In the genomic region with DNA sequence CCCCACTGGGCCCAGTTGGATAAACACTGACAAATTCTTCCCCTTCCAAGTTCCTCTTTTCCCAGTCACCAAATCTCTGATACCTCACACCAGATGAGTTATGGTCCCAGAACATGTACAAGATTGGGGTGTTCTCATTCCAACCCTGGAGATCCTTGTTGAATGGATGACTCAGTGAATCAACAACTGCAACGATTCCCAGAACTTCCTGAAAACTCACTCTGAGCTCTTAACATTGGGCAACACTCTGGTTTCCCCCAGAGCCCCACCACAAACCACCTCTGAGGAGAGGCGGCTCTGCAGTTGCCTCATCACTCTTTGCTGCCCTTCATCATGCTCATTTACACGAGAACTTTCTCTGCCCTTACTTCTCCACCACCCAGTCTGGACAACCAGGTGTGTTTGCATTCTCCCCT, we compare ENCODE assay signal across 1 cellular context.
A peak's percentile ranks its signal among the peaks of the same experiment; 100 is the strongest.
TF ChIP-seq lines count a peak whose summit lies in the region.

No MANE protein-coding gene starts in this region.

TF ChIP-seq in K562, 482 proteins besides CTCF, POLR2A, EP300 and RAD21 (continued from another document and continues in another):
- TF ChIP-seq CEBPB (tag; IDR thresholded peaks at IDR 0.05): peak; percentile 96
- TF ChIP-seq SMAD4 (CRISPR knock-in tag; conservative IDR thresholded peaks at IDR 0.05): no peak
- no peak for TF ChIP-seq NCOA6 (IDR thresholded peaks at IDR 0.05)
- TF ChIP-seq PHB2 (IDR thresholded peaks at IDR 0.05; ENCODE audit: low read depth): no peak
- peak; percentile 15 to 88; a peak in 2 of 4 replicates for TF ChIP-seq RCOR1 (IDR thresholded peaks at IDR 0.05; ENCODE audit: borderline replicate concordance in 1 of 2, low read depth in 2 of 2, low read length in 2 of 2)
- TF ChIP-seq ZNF197 (CRISPR knock-in tag; IDR thresholded peaks at IDR 0.05; ENCODE audit: low read depth): no peak
- no peak; the same call in 1 of the 2 replicates for TF ChIP-seq TCF3 (CRISPR knock-in tag; IDR thresholded peaks at IDR 0.05)
- TF ChIP-seq ATF7 (IDR thresholded peaks at IDR 0.05): peak; percentile 65
- no peak for TF ChIP-seq SIN3B (IDR thresholded peaks at IDR 0.05; ENCODE audit: low read depth)
- TF ChIP-seq BACH1 (tag; IDR thresholded peaks at IDR 0.05): 0 out of 2 replicates have a peak, but pooled peaks have one; percentile 19
- no peak for TF ChIP-seq ZSCAN29 (IDR thresholded peaks at IDR 0.05)
- TF ChIP-seq HIVEP1 (CRISPR knock-in tag; IDR thresholded peaks at IDR 0.05): no peak
- no peak for TF ChIP-seq ILF3 (IDR thresholded peaks at IDR 0.05; ENCODE audit: borderline replicate concordance)
- TF ChIP-seq ZNF253 (CRISPR knock-in tag; conservative IDR thresholded peaks at IDR 0.05): no peak
- no peak for TF ChIP-seq BRD4 (IDR thresholded peaks at IDR 0.05)
- 0 out of 2 replicates have a peak, but pooled peaks have one; percentile 40 for TF ChIP-seq LCOR (CRISPR knock-in tag; IDR thresholded peaks at IDR 0.05)
- TF ChIP-seq ARID2 (IDR thresholded peaks at IDR 0.05): no peak
- TF ChIP-seq NFE2L1 (tag; IDR thresholded peaks at IDR 0.05; ENCODE audit: borderline replicate concordance, low read depth): no peak
- TF ChIP-seq CREB1 (IDR thresholded peaks at IDR 0.05): no peak
- TF ChIP-seq CREB1 (CRISPR knock-in tag; IDR thresholded peaks at IDR 0.05): no peak
- TF ChIP-seq JUN (IDR thresholded peaks at IDR 0.05; ENCODE audit: borderline replicate concordance, low read depth, low read length): peak; percentile 92
- TF ChIP-seq JUN (CRISPR knock-in tag; IDR thresholded peaks at IDR 0.05; ENCODE audit: borderline replicate concordance): no peak
- no peak for TF ChIP-seq PML (IDR thresholded peaks at IDR 0.05; ENCODE audit: low read length)
- no peak for TF ChIP-seq CCNT2 (IDR thresholded peaks at IDR 0.05; ENCODE audit: borderline replicate concordance, extremely low read depth, insufficient read length, low read depth, low read length)
- peak; percentile 97 for TF ChIP-seq SMARCE1 (IDR thresholded peaks at IDR 0.05)
- no peak for TF ChIP-seq MTA2 (IDR thresholded peaks at IDR 0.05; ENCODE audit: low read depth)
- TF ChIP-seq, protein P1, sequence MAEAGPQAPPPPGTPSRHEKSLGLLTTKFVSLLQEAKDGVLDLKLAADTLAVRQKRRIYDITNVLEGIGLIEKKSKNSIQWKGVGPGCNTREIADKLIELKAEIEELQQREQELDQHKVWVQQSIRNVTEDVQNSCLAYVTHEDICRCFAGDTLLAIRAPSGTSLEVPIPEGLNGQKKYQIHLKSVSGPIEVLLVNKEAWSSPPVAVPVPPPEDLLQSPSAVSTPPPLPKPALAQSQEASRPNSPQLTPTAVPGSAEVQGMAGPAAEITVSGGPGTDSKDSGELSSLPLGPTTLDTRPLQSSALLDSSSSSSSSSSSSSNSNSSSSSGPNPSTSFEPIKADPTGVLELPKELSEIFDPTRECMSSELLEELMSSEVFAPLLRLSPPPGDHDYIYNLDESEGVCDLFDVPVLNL (CRISPR knock-in tag; IDR thresholded peaks at IDR 0.05; ENCODE audit: low read depth): no peak
- TF ChIP-seq CHD4 (IDR thresholded peaks at IDR 0.05; ENCODE audit: insufficient read depth, insufficient replicate concordance, low read depth, low read length, poor library complexity, severe bottlenecking): no peak
- TF ChIP-seq MYC (IDR thresholded peaks at IDR 0.05; ENCODE audit: low read depth, low read length): no peak
- no peak for TF ChIP-seq MYC (CRISPR knock-in tag; IDR thresholded peaks at IDR 0.05; ENCODE audit: borderline replicate concordance, low read depth)
- no peak for TF ChIP-seq HMGN3 (IDR thresholded peaks at IDR 0.05; ENCODE audit: borderline replicate concordance, extremely low read depth, insufficient read length, low read depth, low read length)
- TF ChIP-seq ZNF384 (IDR thresholded peaks at IDR 0.05; ENCODE audit: low read depth, low read length): no peak
- TF ChIP-seq C11orf30 (IDR thresholded peaks at IDR 0.05; ENCODE audit: low read depth): no peak
- TF ChIP-seq MEF2A (IDR thresholded peaks at IDR 0.05; ENCODE audit: control insufficient read depth, low read depth, low read length): no peak
- no peak for TF ChIP-seq POLR2B (IDR thresholded peaks at IDR 0.05; ENCODE audit: low read depth, partially characterized antibody)
- TF ChIP-seq ZFPM2 (CRISPR knock-in tag; IDR thresholded peaks at IDR 0.05): no peak
- TF ChIP-seq FOSL1 (tag; conservative IDR thresholded peaks at IDR 0.05): peak; percentile 91
- TF ChIP-seq ZKSCAN8 (CRISPR knock-in tag; IDR thresholded peaks at IDR 0.05): no peak
- TF ChIP-seq, protein P2, sequence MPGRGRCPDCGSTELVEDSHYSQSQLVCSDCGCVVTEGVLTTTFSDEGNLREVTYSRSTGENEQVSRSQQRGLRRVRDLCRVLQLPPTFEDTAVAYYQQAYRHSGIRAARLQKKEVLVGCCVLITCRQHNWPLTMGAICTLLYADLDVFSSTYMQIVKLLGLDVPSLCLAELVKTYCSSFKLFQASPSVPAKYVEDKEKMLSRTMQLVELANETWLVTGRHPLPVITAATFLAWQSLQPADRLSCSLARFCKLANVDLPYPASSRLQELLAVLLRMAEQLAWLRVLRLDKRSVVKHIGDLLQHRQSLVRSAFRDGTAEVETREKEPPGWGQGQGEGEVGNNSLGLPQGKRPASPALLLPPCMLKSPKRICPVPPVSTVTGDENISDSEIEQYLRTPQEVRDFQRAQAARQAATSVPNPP (IDR thresholded peaks at IDR 0.05; ENCODE audit: borderline replicate concordance, insufficient read depth, insufficient read length): no peak
- TF ChIP-seq, protein P3, sequence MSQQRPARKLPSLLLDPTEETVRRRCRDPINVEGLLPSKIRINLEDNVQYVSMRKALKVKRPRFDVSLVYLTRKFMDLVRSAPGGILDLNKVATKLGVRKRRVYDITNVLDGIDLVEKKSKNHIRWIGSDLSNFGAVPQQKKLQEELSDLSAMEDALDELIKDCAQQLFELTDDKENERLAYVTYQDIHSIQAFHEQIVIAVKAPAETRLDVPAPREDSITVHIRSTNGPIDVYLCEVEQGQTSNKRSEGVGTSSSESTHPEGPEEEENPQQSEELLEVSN (IDR thresholded peaks at IDR 0.05; ENCODE audit: borderline replicate concordance in 1 of 2, extremely low read depth in 1 of 2, insufficient read depth in 1 of 2, insufficient read length in 1 of 2, low read depth in 1 of 2, low read length in 1 of 2, poor library complexity in 1 of 2, severe bottlenecking in 1 of 2): no peak
- no peak for TF ChIP-seq ZKSCAN1 (IDR thresholded peaks at IDR 0.05; ENCODE audit: low read depth, low read length)
- TF ChIP-seq RFX7 (CRISPR knock-in tag; IDR thresholded peaks at IDR 0.05): no peak
- peak in 1 of 2 experiments; percentile 24; a peak in 1 of 4 replicates for TF ChIP-seq MAZ (CRISPR knock-in tag; conservative IDR thresholded peaks at IDR 0.05 in 1 of 2, IDR thresholded peaks at IDR 0.05 in 1 of 2)
- no peak for TF ChIP-seq SLC30A9 (CRISPR knock-in tag; IDR thresholded peaks at IDR 0.05)
- TF ChIP-seq ZNF217 (CRISPR knock-in tag; IDR thresholded peaks at IDR 0.05): no peak
- TF ChIP-seq ZNF140 (CRISPR knock-in tag; IDR thresholded peaks at IDR 0.05): no peak
- no peak for TF ChIP-seq ZBTB7A (IDR thresholded peaks at IDR 0.05; ENCODE audit: borderline replicate concordance, control insufficient read depth, low read depth, low read length)
- TF ChIP-seq IRF2 (CRISPR knock-in tag; IDR thresholded peaks at IDR 0.05): no peak
- TF ChIP-seq POLR2G (IDR thresholded peaks at IDR 0.05; ENCODE audit: low read depth, low read length): no peak
- TF ChIP-seq SIX5 (IDR thresholded peaks at IDR 0.05; ENCODE audit: borderline replicate concordance in 1 of 2, insufficient read depth in 1 of 2, low read depth in 1 of 2, low read length in 2 of 2): no peak
- no peak for TF ChIP-seq ETV1 (tag; conservative IDR thresholded peaks at IDR 0.05; ENCODE audit: low read depth)
- TF ChIP-seq SREBF2 (CRISPR knock-in tag; IDR thresholded peaks at IDR 0.05): no peak
- peak; percentile 45; the same call in 1 of the 2 replicates for TF ChIP-seq GATAD2A (IDR thresholded peaks at IDR 0.05)
- no peak for TF ChIP-seq HDAC8 (tag; IDR thresholded peaks at IDR 0.05)
- TF ChIP-seq ZNF766 (CRISPR knock-in tag; conservative IDR thresholded peaks at IDR 0.05): no peak
- peak; percentile 11; the same call in 1 of the 2 replicates for TF ChIP-seq TAL1 (IDR thresholded peaks at IDR 0.05)
- TF ChIP-seq ZBTB1 (CRISPR knock-in tag; IDR thresholded peaks at IDR 0.05; ENCODE audit: borderline replicate concordance, low read depth): no peak
- no peak for TF ChIP-seq POLR2AphosphoS2 (IDR thresholded peaks at IDR 0.05; ENCODE audit: low read length)
- no peak for TF ChIP-seq PHF21A (IDR thresholded peaks at IDR 0.05; ENCODE audit: borderline replicate concordance, low read depth)
- TF ChIP-seq, protein P4, sequence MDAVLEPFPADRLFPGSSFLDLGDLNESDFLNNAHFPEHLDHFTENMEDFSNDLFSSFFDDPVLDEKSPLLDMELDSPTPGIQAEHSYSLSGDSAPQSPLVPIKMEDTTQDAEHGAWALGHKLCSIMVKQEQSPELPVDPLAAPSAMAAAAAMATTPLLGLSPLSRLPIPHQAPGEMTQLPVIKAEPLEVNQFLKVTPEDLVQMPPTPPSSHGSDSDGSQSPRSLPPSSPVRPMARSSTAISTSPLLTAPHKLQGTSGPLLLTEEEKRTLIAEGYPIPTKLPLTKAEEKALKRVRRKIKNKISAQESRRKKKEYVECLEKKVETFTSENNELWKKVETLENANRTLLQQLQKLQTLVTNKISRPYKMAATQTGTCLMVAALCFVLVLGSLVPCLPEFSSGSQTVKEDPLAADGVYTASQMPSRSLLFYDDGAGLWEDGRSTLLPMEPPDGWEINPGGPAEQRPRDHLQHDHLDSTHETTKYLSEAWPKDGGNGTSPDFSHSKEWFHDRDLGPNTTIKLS (IDR thresholded peaks at IDR 0.05; ENCODE audit: borderline replicate concordance, low read depth): no peak
- TF ChIP-seq HDAC2 (IDR thresholded peaks at IDR 0.05): peak; percentile 79; the same call in 1 of the 2 replicates
- TF ChIP-seq EHMT2 (IDR thresholded peaks at IDR 0.05): peak; percentile 35; the same call in 1 of the 2 replicates
- TF ChIP-seq COPS2 (conservative IDR thresholded peaks at IDR 0.05): no peak
- no peak for TF ChIP-seq PCBP1 (IDR thresholded peaks at IDR 0.05; ENCODE audit: low read depth, low read length, poor library complexity, severe bottlenecking)
- TF ChIP-seq POLR3G (IDR thresholded peaks at IDR 0.05; ENCODE audit: extremely low read depth, insufficient read length, insufficient replicate concordance): no peak
- no peak for TF ChIP-seq ADNP (tag; IDR thresholded peaks at IDR 0.05)
- no peak for TF ChIP-seq ZNF133 (CRISPR knock-in tag; IDR thresholded peaks at IDR 0.05)
- TF ChIP-seq CSDE1 (IDR thresholded peaks at IDR 0.05): no peak
- TF ChIP-seq KDM5B (IDR thresholded peaks at IDR 0.05; ENCODE audit: insufficient replicate concordance, low read depth, low read length): no peak
- no peak for TF ChIP-seq SRSF1 (IDR thresholded peaks at IDR 0.05; ENCODE audit: low read depth, low read length)
- peak; percentile 76 to 97; a peak in 3 of 4 replicates for TF ChIP-seq FOXA3 (CRISPR knock-in tag; conservative IDR thresholded peaks at IDR 0.05 in 1 of 2, IDR thresholded peaks at IDR 0.05 in 1 of 2)
- no peak for TF ChIP-seq GABPA (tag; conservative IDR thresholded peaks at IDR 0.05; ENCODE audit: low read depth)
- peak; percentile 28 for TF ChIP-seq NEUROD1 (IDR thresholded peaks at IDR 0.05; ENCODE audit: borderline replicate concordance, low read depth, low read length, partially characterized antibody)
- TF ChIP-seq, protein P5, sequence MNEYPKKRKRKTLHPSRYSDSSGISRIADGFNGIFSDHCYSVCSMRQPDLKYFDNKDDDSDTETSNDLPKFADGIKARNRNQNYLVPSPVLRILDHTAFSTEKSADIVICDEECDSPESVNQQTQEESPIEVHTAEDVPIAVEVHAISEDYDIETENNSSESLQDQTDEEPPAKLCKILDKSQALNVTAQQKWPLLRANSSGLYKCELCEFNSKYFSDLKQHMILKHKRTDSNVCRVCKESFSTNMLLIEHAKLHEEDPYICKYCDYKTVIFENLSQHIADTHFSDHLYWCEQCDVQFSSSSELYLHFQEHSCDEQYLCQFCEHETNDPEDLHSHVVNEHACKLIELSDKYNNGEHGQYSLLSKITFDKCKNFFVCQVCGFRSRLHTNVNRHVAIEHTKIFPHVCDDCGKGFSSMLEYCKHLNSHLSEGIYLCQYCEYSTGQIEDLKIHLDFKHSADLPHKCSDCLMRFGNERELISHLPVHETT (CRISPR knock-in tag; conservative IDR thresholded peaks at IDR 0.05 in 1 of 2, IDR thresholded peaks at IDR 0.05 in 1 of 2): no peak
- peak; percentile 46; the same call in 1 of the 2 replicates for TF ChIP-seq MAFK (IDR thresholded peaks at IDR 0.05; ENCODE audit: low read length)
- TF ChIP-seq, protein P6, sequence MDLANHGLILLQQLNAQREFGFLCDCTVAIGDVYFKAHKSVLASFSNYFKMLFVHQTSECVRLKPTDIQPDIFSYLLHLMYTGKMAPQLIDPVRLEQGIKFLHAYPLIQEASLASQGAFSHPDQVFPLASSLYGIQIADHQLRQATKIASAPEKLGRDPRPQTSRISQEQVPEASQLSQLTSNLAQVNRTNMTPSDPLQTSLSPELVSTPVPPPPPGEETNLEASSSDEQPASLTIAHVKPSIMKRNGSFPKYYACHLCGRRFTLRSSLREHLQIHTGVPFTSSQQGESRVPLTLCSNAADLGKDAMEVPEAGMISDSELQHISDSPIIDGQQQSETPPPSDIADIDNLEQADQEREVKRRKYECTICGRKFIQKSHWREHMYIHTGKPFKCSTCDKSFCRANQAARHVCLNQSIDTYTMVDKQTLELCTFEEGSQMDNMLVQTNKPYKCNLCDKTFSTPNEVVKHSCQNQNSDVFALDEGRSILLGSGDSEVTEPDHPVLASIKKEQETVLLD (IDR thresholded peaks at IDR 0.05): no peak
- TF ChIP-seq, protein P7, sequence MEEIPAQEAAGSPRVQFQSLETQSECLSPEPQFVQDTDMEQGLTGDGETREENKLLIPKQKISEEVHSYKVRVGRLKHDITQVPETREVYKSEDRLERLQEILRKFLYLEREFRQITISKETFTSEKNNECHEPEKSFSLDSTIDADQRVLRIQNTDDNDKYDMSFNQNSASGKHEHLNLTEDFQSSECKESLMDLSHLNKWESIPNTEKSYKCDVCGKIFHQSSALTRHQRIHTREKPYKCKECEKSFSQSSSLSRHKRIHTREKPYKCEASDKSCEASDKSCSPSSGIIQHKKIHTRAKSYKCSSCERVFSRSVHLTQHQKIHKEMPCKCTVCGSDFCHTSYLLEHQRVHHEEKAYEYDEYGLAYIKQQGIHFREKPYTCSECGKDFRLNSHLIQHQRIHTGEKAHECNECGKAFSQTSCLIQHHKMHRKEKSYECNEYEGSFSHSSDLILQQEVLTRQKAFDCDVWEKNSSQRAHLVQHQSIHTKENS (CRISPR knock-in tag; IDR thresholded peaks at IDR 0.05): no peak
- TF ChIP-seq FOXJ2 (tag; IDR thresholded peaks at IDR 0.05): no peak
- TF ChIP-seq SAFB (IDR thresholded peaks at IDR 0.05; ENCODE audit: borderline replicate concordance, low read depth, low read length): no peak
- peak; percentile 76 for TF ChIP-seq DPF2 (IDR thresholded peaks at IDR 0.05)
- TF ChIP-seq POLR2AphosphoS5 (IDR thresholded peaks at IDR 0.05; ENCODE audit: control insufficient read depth, insufficient read depth, low read depth, low read length): no peak
- no peak for TF ChIP-seq ZNF175 (CRISPR knock-in tag; IDR thresholded peaks at IDR 0.05; ENCODE audit: low read depth)
- no peak for TF ChIP-seq NR1H2 (CRISPR knock-in tag; IDR thresholded peaks at IDR 0.05)
